In genomic region chr22:45441158-45441557, GRCh38 we compare ENCODE assay signal across 7 cellular contexts. TPM values are rescaled to one million over a fixed set of nuclear protein-coding genes. Genes with fewer than 3 reads are reported as not detected.
A peak's percentile ranks its signal among the peaks of the same experiment; 100 is the strongest.
DNase-seq lines count a peak whose midpoint lies in the region; ATAC-seq and TF ChIP-seq lines count a peak whose summit lies in the region.

No MANE protein-coding gene starts in this region.

- TF ChIP-seq CTCF in chondrocyte (IDR thresholded peaks at IDR 0.05): peak; percentile 84
- peak; percentile 49 to 79 (median 62) for TF ChIP-seq CTCF in right lobe of liver (IDR thresholded peaks at IDR 0.05)
- peak; percentile 72 for TF ChIP-seq CTCF in thoracic aorta (IDR thresholded peaks at IDR 0.05)

- peaks cover 19% of the 10 kb centered on the region for H3K4me1 Mint-ChIP-seq in chondrocyte (ENCODE audit: low read depth)

- no peaks in the 10 kb centered on the region for H3K27me3 ChIP-seq in right lobe of liver
- H3K27me3 ChIP-seq in thoracic aorta (replicated peaks; ENCODE audit: insufficient read depth): no peaks in the 10 kb centered on the region

- intact Hi-C loops in right lobe of liver (cut with DNase I): loop anchor here in 1 of 2 donors (5.0 kb wide), 1 partner anchor 111 kb away; no protein-coding TSS in a partner anchor

- in situ Hi-C loops in G401 (cut with HindIII; ENCODE audit: low sequenced_read_pairs): no loop called here

- TF ChIP-seq POLR2A in right lobe of liver (IDR thresholded peaks at IDR 0.05): no peak

- ATAC-seq in right lobe of liver (peak; percentile 89 to 93 (median 90)), thoracic aorta (ENCODE audit: insufficient number of reproducible peaks, low FRiP score, low read depth) (no peak), GM19452 (IDR thresholded peaks at IDR 0.05; ENCODE audit: unreplicated experiment) (no peak)

- H3K4me3 Mint-ChIP-seq in chondrocyte (ENCODE audit: unreplicated experiment): no peak overlapping the region

- WGBS in right lobe of liver (ENCODE audit: insufficient coverage, low coverage, low lambda C conversion rate, missing lambda C conversion rate): 6% methylated on average over 6 of the region's 9 CpGs

- H3K27ac ChIP-seq in right lobe of liver (no peak overlapping the region), thoracic aorta (no peak overlapping the region)

- no peak overlapping the region for H3K4me3 ChIP-seq in right lobe of liver
- no peak overlapping the region for H3K4me3 ChIP-seq in thoracic aorta

- H3K27ac Mint-ChIP-seq in chondrocyte (ENCODE audit: unreplicated experiment): no peak overlapping the region

- H3K27me3 Mint-ChIP-seq in chondrocyte (ENCODE audit: low read depth): no peaks in the 10 kb centered on the region

- DNase-seq in G401 (ENCODE audit: low spot score): peak; percentile 67
- peak; percentile 17 to 36 for DNase-seq in Kasumi-1 (lab: John Stamatoyannopoulos, UW)
- peak; percentile 78 for DNase-seq in SW480 (ENCODE audit: low spot score)
- DNase-seq in chondrocyte (ENCODE audit: low spot score): no peak
- DNase-seq in right lobe of liver: peak in 2 of 3 donors; percentile 50 to 59
- no peak for DNase-seq in thoracic aorta (ENCODE audit: low spot score)

- H3K36me3 Mint-ChIP-seq in chondrocyte (ENCODE audit: low read depth): no peaks in the 10 kb centered on the region

- no peaks in the 10 kb centered on the region for H3K36me3 ChIP-seq in right lobe of liver
- H3K36me3 ChIP-seq in thoracic aorta: no peaks in the 10 kb centered on the region

- H3K9me3 ChIP-seq in right lobe of liver (no peaks in the 10 kb centered on the region), thoracic aorta (no peaks in the 10 kb centered on the region)

- no peaks in the 10 kb centered on the region for H3K9me3 Mint-ChIP-seq in chondrocyte (ENCODE audit: low read depth)

- no peaks in the 10 kb centered on the region for H3K4me1 ChIP-seq in right lobe of liver
- H3K4me1 ChIP-seq in thoracic aorta (ENCODE audit: control insufficient read depth in 1 of 2, low read depth in 2 of 2): peaks cover 0 to 10% of the 10 kb centered on the region in 2 donors

RNA-seq across cellular contexts. Expression of gene RIBC2, which starts 27.7 kb away (rescaled TPM):
- 0.49 and 6.6 TPM in 2 replicates for total RNA-seq in G401 (2014; rRNA removed; shearing (Covaris generic))
- total RNA-seq in chondrocyte: 0.41 to 1.1 TPM in 2 of 3 replicates, not detected in the other
- under 1 TPM in 2 of 6 experiments, not detected in 4; 0.18 to 0.87 TPM for total RNA-seq in right lobe of liver
- total RNA-seq in thoracic aorta: 1 to 10 TPM in 1 of 2 donors, not detected in 1; 5.1 TPM

RNA-seq across cellular contexts. Expression of gene SMC1B, which starts 27.8 kb away (rescaled TPM):
- total RNA-seq in G401 (2014; rRNA removed; shearing (Covaris generic)): not detected in 2 replicates
- total RNA-seq in chondrocyte (not detected in 3 replicates), right lobe of liver (not detected), thoracic aorta (not detected)

Comparison
In these comparisons a context has a peak if more than half of its experiments do, and no peak if none do; other contexts are left out.
1. DNase-seq: peak in G401 (single experiment), Kasumi-1 (2 of 2), SW480 (single experiment) and right lobe of liver (2 of 3); none in chondrocyte (single experiment) and thoracic aorta (single experiment).
2. ATAC-seq: peak in right lobe of liver (4 of 4); none in thoracic aorta (single experiment) and GM19452 (single experiment).
3. Peak in every context shown above with its lines, with median percentiles within 50 percentile points of each other: CTCF ChIP-seq.